31 cellular contexts compared by ENCODE assay signal in genomic region chr4:66872696-66873095, GRCh38.
"Had no signal": no experiment of that assay in that cellular context is flagged by ENCODE, and none has a peak within 500 bp of the region (broad histone marks: within the 10 kb centered on the region; RNA-seq: fewer than 3 reads in every experiment).

No MANE protein-coding gene starts in this region.

- ATAC-seq: activated CD4-positive, alpha-beta T cell treated with anti-CD3 and anti-CD28 coated beads for 36 hours; activated CD8-positive, alpha-beta memory T cell treated with anti-CD3 and anti-CD28 coated beads, Interleukin-2, amount 10 ng/mL, durations not matched to agents 7 days and 5 days; activated CD8-positive, alpha-beta T cell treated with anti-CD3 and anti-CD28 coated beads, Interleukin-2, amount 10 ng/mL, durations not matched to agents 7 days and 5 days; activated naive CD8-positive, alpha-beta T cell treated with anti-CD3 and anti-CD28 coated beads, Interleukin-2, amount 50 U/mL, for 24 hours had no signal

- H3K27me3 ChIP-seq: ascending aorta, cardiac muscle cell had no signal

- H3K4me3 ChIP-seq: ascending aorta, cardiac muscle cell had no signal

- H3K4me1 ChIP-seq: ascending aorta had no signal

- DNase-seq: activated B cell treated with CpG ODN at 0.5 μM for 24 hours; activated CD4-positive, alpha-beta memory T cell treated with anti-CD3 and anti-CD28 coated beads, Interleukin-2, amount 10 ng/mL, durations not matched to agents 7 days and 5 days; activated CD4-positive, alpha-beta T cell treated with anti-CD3 and anti-CD28 coated beads for 36 hours; activated CD4-positive, alpha-beta T cell treated with anti-CD3 and anti-CD28 coated beads for 48 hours; activated CD4-positive, alpha-beta T cell treated with anti-CD3 and anti-CD28 coated beads, Interleukin-2, amount 10 ng/mL, durations not matched to agents 7 days and 5 days; activated CD4-positive, alpha-beta T cell treated with anti-CD3 and anti-CD28 coated beads, Interleukin-2, amount 50 U/mL, for 48 hours; activated CD4-positive, CD25-positive, alpha-beta regulatory T cell treated with anti-CD3 and anti-CD28 coated beads, Interleukin-2, amount 50 U/mL, for 72 hours; activated CD8-positive, alpha-beta memory T cell treated with anti-CD3 and anti-CD28 coated beads for 24 hours; activated CD8-positive, alpha-beta memory T cell treated with anti-CD3 and anti-CD28 coated beads, Interleukin-2, amount 10 ng/mL, durations not matched to agents 7 days and 5 days; activated CD8-positive, alpha-beta memory T cell treated with anti-CD3 and anti-CD28 coated beads, Interleukin-2, amount 50 U/mL, for 48 hours; activated CD8-positive, alpha-beta T cell treated with anti-CD3 and anti-CD28 coated beads, Interleukin-2, amount 10 ng/mL, durations not matched to agents 7 days and 5 days; activated effector memory CD4-positive, alpha-beta T cell treated with Interleukin-2 at 50 U/mL for 16 hours; activated gamma-delta T cell; activated naive CD4-positive, alpha-beta T cell treated with anti-CD3 and anti-CD28 coated beads, Interleukin-2, amount 10 ng/mL, durations not matched to agents 7 days and 5 days; activated naive CD4-positive, alpha-beta T cell treated with Interleukin-2 at 50 U/mL for 16 hours; activated naive CD8-positive, alpha-beta T cell treated with anti-CD3 and anti-CD28 coated beads, Interleukin-2, amount 10 ng/mL, durations not matched to agents 7 days and 5 days; activated naive CD8-positive, alpha-beta T cell treated with anti-CD3 and anti-CD28 coated beads, Interleukin-2, amount 50 U/mL, for 24 hours; activated T-cell treated with anti-CD3 and anti-CD28 coated beads, Interleukin-2, amount 50 U/mL, for 24 hours; activated T-cell treated with anti-CD3 and anti-CD28 coated beads, Interleukin-2, amount 50 U/mL, for 48 hours; amygdala; anterior cingulate cortex; caudate nucleus; cerebellar nuclear complex; T-helper 1 cell; T-helper 2 cell; T-helper 9 cell had no signal

- H3K9me3 ChIP-seq: ascending aorta had no signal

- H3K36me3 ChIP-seq: ascending aorta, cardiac muscle cell had no signal

- FAIRE-seq: bronchial epithelial cell, TTC549 had no signal

- H3K27ac ChIP-seq: ascending aorta, cardiac muscle cell, VCaP had no signal
